Comparison of ENCODE assay signal across 1 cellular context in the genomic region with DNA sequence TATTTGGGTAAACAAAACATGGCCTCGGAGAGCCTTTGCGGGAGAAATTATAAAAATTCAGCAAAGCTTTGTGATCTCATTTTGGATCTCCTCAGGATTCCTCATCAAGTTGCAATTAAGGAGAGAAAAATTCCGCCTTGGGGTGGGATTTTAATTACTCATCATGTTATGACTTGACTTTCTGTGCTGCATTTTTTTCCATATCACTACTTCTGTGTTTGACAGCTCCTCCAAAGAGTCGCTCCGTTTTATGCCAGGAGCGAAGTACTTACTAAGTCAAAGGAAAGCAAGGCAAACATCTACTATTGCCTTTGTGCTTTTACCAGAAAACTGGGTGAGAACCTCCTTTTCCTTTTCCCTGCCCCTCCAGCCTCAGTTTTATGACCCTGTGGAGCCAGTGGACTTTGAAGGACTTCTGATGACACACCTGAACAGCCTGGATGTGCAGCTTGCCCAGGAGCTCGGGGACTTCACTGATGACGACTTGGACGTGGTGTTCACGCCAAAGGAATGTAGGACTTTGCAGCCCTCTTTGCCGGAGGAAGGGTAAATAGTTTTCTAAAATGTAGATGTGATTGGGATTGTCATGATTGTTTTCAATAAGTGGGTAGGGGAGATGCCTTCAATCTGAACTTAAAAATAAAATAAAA.
TF ChIP-seq lines count a peak whose summit lies in the region.

No MANE protein-coding gene starts in this region.

TF ChIP-seq in IMR-90, 13 proteins besides CTCF, POLR2A, EP300 and RAD21:
- TF ChIP-seq, protein P1, sequence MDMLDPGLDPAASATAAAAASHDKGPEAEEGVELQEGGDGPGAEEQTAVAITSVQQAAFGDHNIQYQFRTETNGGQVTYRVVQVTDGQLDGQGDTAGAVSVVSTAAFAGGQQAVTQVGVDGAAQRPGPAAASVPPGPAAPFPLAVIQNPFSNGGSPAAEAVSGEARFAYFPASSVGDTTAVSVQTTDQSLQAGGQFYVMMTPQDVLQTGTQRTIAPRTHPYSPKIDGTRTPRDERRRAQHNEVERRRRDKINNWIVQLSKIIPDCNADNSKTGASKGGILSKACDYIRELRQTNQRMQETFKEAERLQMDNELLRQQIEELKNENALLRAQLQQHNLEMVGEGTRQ (IDR thresholded peaks at IDR 0.05; ENCODE audit: low read depth, low read length): no peak
